Comparison of ENCODE assay signal across 1 cellular context in the genomic region with DNA sequence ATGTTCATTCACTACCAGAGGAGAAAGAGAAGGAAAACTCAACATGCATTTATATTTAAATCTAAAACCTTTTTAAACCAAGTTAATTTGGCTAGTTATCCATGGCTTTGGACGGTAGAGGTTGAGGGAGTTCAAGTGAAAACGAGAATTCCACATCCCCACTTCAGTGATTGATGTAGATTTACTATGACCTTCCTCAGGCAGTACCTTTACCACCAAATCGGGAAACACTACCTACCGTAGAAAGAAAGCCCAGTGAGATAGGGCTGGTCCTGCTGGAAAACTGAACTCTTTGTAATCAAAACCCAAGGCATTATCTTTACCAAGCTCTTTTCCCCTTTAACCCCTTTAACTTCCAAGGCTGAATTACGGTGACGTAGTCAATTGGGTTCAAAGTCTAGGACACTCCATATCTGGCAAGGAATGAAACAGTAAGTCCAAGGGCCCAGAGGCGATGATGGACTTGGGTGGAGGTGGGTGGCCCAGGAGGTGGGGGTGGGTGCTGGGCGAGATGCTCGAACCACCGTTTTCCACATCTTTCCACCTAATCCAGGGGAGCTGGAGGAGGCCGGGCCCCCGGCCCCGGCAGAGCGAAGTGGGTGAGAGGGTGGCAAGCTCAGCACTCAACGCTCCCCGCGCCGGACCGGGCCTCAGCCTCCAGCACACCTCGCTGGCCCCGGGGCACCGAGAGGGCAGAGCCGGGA.
TF ChIP-seq lines count a peak whose summit lies in the region.

No MANE protein-coding gene starts in this region.

TF ChIP-seq in HepG2, 621 proteins besides CTCF, POLR2A, EP300 and RAD21 (continued from another document and continues in another):
- TF ChIP-seq, protein P1, sequence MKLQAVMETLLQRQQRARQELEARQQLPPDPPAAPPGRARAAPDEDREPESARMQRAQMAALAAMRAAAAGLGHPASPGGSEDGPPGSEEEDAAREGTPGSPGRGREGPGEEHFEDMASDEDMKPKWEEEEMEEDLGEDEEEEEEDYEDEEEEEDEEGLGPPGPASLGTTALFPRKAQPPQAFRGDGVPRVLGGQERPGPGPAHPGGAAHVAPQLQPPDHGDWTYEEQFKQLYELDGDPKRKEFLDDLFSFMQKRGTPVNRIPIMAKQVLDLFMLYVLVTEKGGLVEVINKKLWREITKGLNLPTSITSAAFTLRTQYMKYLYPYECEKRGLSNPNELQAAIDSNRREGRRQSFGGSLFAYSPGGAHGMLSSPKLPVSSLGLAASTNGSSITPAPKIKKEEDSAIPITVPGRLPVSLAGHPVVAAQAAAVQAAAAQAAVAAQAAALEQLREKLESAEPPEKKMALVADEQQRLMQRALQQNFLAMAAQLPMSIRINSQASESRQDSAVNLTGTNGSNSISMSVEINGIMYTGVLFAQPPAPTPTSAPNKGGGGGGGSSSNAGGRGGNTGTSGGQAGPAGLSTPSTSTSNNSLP (IDR thresholded peaks at IDR 0.05; ENCODE audit: low read depth, low read length) = peak; percentile 85; the same call in 1 of the 2 replicates
- TF ChIP-seq, protein P2, sequence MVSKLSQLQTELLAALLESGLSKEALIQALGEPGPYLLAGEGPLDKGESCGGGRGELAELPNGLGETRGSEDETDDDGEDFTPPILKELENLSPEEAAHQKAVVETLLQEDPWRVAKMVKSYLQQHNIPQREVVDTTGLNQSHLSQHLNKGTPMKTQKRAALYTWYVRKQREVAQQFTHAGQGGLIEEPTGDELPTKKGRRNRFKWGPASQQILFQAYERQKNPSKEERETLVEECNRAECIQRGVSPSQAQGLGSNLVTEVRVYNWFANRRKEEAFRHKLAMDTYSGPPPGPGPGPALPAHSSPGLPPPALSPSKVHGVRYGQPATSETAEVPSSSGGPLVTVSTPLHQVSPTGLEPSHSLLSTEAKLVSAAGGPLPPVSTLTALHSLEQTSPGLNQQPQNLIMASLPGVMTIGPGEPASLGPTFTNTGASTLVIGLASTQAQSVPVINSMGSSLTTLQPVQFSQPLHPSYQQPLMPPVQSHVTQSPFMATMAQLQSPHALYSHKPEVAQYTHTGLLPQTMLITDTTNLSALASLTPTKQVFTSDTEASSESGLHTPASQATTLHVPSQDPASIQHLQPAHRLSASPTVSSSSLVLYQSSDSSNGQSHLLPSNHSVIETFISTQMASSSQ (IDR thresholded peaks at IDR 0.05; ENCODE audit: low read depth) = peak; percentile 59; the same call in 1 of the 2 replicates
- TF ChIP-seq, protein P2 (CRISPR knock-in tag; IDR thresholded peaks at IDR 0.05; ENCODE audit: borderline replicate concordance) = no peak
- TF ChIP-seq, protein P3, sequence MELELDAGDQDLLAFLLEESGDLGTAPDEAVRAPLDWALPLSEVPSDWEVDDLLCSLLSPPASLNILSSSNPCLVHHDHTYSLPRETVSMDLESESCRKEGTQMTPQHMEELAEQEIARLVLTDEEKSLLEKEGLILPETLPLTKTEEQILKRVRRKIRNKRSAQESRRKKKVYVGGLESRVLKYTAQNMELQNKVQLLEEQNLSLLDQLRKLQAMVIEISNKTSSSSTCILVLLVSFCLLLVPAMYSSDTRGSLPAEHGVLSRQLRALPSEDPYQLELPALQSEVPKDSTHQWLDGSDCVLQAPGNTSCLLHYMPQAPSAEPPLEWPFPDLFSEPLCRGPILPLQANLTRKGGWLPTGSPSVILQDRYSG (CRISPR knock-in tag; IDR thresholded peaks at IDR 0.05) = 0 out of 2 replicates have a peak, but pooled peaks have one; percentile 48
- TF ChIP-seq NKX3-1 (CRISPR knock-in tag; IDR thresholded peaks at IDR 0.05) (peak; percentile 46; the same call in 1 of the 2 replicates), ZNF326 (CRISPR knock-in tag; IDR thresholded peaks at IDR 0.05; ENCODE audit: borderline replicate concordance) (no peak), CHD4 (IDR thresholded peaks at IDR 0.05; ENCODE audit: borderline replicate concordance, low read length) (peak; percentile 93; the same call in 1 of the 2 replicates), ZNF343 (CRISPR knock-in tag; IDR thresholded peaks at IDR 0.05) (no peak), SIX1 (CRISPR knock-in tag; IDR thresholded peaks at IDR 0.05; ENCODE audit: borderline replicate concordance) (peak; percentile 64), FOXO1 (CRISPR knock-in tag; IDR thresholded peaks at IDR 0.05) (peak; percentile 38; the same call in 1 of the 2 replicates), FOXK1 (CRISPR knock-in tag; IDR thresholded peaks at IDR 0.05; ENCODE audit: borderline replicate concordance, low read depth) (peak; percentile 26; the same call in 1 of the 2 replicates), EZH2 (conservative IDR thresholded peaks at IDR 0.05; ENCODE audit: low read depth, low read length) (no peak), CBX2 (IDR thresholded peaks at IDR 0.05; ENCODE audit: low read depth, low read length) (no peak), CBX2 (CRISPR knock-in tag; IDR thresholded peaks at IDR 0.05; ENCODE audit: low read depth) (no peak), U2AF1 (optimal IDR thresholded peaks at IDR 0.05; ENCODE audit: low read depth, low read length) (peak; percentile 33), SATB2 (CRISPR knock-in tag; IDR thresholded peaks at IDR 0.05) (0 out of 2 replicates have a peak, but pooled peaks have one; percentile 38), ZNF879 (CRISPR knock-in tag; IDR thresholded peaks at IDR 0.05) (no peak), KDM5A (IDR thresholded peaks at IDR 0.05; ENCODE audit: borderline replicate concordance, low read length) (0 out of 2 replicates have a peak, but pooled peaks have one; percentile 61), TGIF2 (CRISPR knock-in tag; IDR thresholded peaks at IDR 0.05) (0 out of 2 replicates have a peak, but pooled peaks have one; percentile 53), ZNF598 (CRISPR knock-in tag; IDR thresholded peaks at IDR 0.05; ENCODE audit: borderline replicate concordance) (no peak), TP53 (CRISPR knock-in tag; conservative IDR thresholded peaks at IDR 0.05) (peak; percentile 53; the same call in 1 of the 2 replicates)
- TF ChIP-seq, protein P4, sequence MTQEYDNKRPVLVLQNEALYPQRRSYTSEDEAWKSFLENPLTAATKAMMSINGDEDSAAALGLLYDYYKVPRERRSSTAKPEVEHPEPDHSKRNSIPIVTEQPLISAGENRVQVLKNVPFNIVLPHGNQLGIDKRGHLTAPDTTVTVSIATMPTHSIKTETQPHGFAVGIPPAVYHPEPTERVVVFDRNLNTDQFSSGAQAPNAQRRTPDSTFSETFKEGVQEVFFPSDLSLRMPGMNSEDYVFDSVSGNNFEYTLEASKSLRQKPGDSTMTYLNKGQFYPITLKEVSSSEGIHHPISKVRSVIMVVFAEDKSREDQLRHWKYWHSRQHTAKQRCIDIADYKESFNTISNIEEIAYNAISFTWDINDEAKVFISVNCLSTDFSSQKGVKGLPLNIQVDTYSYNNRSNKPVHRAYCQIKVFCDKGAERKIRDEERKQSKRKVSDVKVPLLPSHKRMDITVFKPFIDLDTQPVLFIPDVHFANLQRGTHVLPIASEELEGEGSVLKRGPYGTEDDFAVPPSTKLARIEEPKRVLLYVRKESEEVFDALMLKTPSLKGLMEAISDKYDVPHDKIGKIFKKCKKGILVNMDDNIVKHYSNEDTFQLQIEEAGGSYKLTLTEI (CRISPR knock-in tag; conservative IDR thresholded peaks at IDR 0.05) = no peak
- TF ChIP-seq, protein P5, sequence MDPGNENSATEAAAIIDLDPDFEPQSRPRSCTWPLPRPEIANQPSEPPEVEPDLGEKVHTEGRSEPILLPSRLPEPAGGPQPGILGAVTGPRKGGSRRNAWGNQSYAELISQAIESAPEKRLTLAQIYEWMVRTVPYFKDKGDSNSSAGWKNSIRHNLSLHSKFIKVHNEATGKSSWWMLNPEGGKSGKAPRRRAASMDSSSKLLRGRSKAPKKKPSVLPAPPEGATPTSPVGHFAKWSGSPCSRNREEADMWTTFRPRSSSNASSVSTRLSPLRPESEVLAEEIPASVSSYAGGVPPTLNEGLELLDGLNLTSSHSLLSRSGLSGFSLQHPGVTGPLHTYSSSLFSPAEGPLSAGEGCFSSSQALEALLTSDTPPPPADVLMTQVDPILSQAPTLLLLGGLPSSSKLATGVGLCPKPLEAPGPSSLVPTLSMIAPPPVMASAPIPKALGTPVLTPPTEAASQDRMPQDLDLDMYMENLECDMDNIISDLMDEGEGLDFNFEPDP (CRISPR knock-in tag; conservative IDR thresholded peaks at IDR 0.05) = peak; percentile 97; the same call in 1 of the 2 replicates
- TF ChIP-seq, protein P6, sequence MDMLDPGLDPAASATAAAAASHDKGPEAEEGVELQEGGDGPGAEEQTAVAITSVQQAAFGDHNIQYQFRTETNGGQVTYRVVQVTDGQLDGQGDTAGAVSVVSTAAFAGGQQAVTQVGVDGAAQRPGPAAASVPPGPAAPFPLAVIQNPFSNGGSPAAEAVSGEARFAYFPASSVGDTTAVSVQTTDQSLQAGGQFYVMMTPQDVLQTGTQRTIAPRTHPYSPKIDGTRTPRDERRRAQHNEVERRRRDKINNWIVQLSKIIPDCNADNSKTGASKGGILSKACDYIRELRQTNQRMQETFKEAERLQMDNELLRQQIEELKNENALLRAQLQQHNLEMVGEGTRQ (IDR thresholded peaks at IDR 0.05; ENCODE audit: low read depth, low read length) = no peak
- TF ChIP-seq, protein P6 (CRISPR knock-in tag; IDR thresholded peaks at IDR 0.05; ENCODE audit: borderline replicate concordance) = peak; percentile 71; the same call in 1 of the 2 replicates
- TF ChIP-seq, protein P7, sequence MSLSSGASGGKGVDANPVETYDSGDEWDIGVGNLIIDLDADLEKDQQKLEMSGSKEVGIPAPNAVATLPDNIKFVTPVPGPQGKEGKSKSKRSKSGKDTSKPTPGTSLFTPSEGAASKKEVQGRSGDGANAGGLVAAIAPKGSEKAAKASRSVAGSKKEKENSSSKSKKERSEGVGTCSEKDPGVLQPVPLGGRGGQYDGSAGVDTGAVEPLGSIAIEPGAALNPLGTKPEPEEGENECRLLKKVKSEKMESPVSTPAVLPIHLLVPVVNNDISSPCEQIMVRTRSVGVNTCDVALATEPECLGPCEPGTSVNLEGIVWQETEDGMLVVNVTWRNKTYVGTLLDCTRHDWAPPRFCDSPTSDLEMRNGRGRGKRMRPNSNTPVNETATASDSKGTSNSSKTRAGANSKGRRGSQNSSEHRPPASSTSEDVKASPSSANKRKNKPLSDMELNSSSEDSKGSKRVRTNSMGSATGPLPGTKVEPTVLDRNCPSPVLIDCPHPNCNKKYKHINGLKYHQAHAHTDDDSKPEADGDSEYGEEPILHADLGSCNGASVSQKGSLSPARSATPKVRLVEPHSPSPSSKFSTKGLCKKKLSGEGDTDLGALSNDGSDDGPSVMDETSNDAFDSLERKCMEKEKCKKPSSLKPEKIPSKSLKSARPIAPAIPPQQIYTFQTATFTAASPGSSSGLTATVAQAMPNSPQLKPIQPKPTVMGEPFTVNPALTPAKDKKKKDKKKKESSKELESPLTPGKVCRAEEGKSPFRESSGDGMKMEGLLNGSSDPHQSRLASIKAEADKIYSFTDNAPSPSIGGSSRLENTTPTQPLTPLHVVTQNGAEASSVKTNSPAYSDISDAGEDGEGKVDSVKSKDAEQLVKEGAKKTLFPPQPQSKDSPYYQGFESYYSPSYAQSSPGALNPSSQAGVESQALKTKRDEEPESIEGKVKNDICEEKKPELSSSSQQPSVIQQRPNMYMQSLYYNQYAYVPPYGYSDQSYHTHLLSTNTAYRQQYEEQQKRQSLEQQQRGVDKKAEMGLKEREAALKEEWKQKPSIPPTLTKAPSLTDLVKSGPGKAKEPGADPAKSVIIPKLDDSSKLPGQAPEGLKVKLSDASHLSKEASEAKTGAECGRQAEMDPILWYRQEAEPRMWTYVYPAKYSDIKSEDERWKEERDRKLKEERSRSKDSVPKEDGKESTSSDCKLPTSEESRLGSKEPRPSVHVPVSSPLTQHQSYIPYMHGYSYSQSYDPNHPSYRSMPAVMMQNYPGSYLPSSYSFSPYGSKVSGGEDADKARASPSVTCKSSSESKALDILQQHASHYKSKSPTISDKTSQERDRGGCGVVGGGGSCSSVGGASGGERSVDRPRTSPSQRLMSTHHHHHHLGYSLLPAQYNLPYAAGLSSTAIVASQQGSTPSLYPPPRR (CRISPR knock-in tag; IDR thresholded peaks at IDR 0.05; ENCODE audit: borderline replicate concordance) = no peak
- TF ChIP-seq, protein P8, sequence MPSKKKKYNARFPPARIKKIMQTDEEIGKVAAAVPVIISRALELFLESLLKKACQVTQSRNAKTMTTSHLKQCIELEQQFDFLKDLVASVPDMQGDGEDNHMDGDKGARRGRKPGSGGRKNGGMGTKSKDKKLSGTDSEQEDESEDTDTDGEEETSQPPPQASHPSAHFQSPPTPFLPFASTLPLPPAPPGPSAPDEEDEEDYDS (CRISPR knock-in tag; IDR thresholded peaks at IDR 0.05) = peak; percentile 94
- TF ChIP-seq, protein P9, sequence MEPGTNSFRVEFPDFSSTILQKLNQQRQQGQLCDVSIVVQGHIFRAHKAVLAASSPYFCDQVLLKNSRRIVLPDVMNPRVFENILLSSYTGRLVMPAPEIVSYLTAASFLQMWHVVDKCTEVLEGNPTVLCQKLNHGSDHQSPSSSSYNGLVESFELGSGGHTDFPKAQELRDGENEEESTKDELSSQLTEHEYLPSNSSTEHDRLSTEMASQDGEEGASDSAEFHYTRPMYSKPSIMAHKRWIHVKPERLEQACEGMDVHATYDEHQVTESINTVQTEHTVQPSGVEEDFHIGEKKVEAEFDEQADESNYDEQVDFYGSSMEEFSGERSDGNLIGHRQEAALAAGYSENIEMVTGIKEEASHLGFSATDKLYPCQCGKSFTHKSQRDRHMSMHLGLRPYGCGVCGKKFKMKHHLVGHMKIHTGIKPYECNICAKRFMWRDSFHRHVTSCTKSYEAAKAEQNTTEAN (CRISPR knock-in tag; conservative IDR thresholded peaks at IDR 0.05) = peak; percentile 38; the same call in 1 of the 2 replicates
